ENCODE assay signal across 20 cellular contexts in the genomic region with DNA sequence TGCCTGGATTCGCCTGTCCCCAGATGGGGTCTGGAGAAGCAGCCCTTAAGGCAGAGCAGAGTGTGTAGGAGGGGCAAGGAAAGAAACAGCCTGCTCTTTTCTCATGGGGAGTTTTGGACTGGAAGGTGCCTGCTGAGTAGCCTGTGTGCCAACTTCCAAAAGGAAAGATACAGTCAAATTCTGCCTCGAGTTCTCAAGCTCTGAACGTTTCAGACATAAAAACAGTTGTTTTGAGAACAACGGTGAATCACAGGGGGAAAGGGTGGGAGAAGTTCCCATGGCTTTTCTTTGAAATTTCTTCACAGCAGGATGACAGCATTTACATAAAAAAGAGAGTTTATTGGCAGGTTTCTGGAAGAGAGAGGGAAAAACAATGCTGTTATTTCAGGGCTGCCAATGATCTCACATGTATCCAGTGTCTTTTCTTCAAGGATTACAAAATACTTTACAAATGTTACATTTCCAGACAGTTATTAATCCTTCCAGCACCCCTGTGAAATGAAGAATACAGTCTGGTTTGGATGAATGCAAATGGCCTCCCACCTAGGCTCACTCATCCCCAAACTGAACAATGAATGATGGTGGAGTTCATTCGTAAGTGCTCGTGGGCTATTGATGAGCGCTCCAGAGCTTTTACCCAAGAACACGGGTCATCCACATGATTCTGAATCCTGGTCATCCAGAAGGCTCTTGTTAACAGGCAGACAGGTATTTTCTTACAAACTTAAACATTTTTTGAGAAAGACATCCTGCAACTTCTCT. TPM values are rescaled to one million over a fixed set of nuclear protein-coding genes. Genes with fewer than 3 reads are reported as not detected.
DNase-seq lines count a peak whose midpoint lies in the region; ATAC-seq and TF ChIP-seq lines count a peak whose summit lies in the region.
"Had no signal": no experiment of that assay in that cellular context is flagged by ENCODE, and none has a peak within 500 bp of the region (broad histone marks: within the 10 kb centered on the region; RNA-seq: fewer than 3 reads in every experiment).

No MANE protein-coding gene starts in this region.

- H3K23ac ChIP-seq in IMR-90 (ENCODE audit: low read depth, low read length): no peak overlapping the region

- H3K18ac ChIP-seq in IMR-90 (ENCODE audit: low read depth, low read length): peak overlapping the region; percentile 43; the same call in 1 of the 2 replicates

- H3K79me1 ChIP-seq in IMR-90 (ENCODE audit: low read depth in 1 of 2, low read length in 2 of 2): no peaks in the 10 kb centered on the region

- no peak overlapping the region for H3K9ac ChIP-seq in IMR-90 (ENCODE audit: low read depth, low read length)

- H3K9me1 ChIP-seq in IMR-90 (ENCODE audit: insufficient read depth, low read length): no peaks in the 10 kb centered on the region

- no peak for TF ChIP-seq RAD21 in IMR-90 (IDR thresholded peaks at IDR 0.05; ENCODE audit: low read length)

- no peak overlapping the region for H3K56ac ChIP-seq in IMR-90 (ENCODE audit: extremely low read depth, insufficient read depth, low read length)

- dilution Hi-C loops in IMR-90 (cut with HindIII; ENCODE audit: low sequenced_read_pairs, unreplicated experiment): no loop called here

- peaks cover 13% of the 10 kb centered on the region for H3K4me1 ChIP-seq in IMR-90 (ENCODE audit: control insufficient read depth, insufficient read depth, low read length)
- H3K4me1 ChIP-seq: A549, left ventricle myocardium inferior, SJSA1 had no signal

- no peak overlapping the region for H4K8ac ChIP-seq in IMR-90 (ENCODE audit: low read depth in 2 of 2, low read length in 2 of 2)

- no peak for TF ChIP-seq CTCF in AG10803 (conservative IDR thresholded peaks at IDR 0.05; ENCODE audit: low read length)
- TF ChIP-seq CTCF in IMR-90 (conservative IDR thresholded peaks at IDR 0.05; ENCODE audit: low read depth, low read length): no peak
- no peak for TF ChIP-seq CTCF in epithelial cell of esophagus (IDR thresholded peaks at IDR 0.05; ENCODE audit: insufficient read depth, low read depth, low read length, missing control alignments)

- H4K20me1 ChIP-seq in IMR-90 (ENCODE audit: insufficient read depth, low read length): no peaks in the 10 kb centered on the region

- H2AK5ac ChIP-seq in IMR-90 (ENCODE audit: low read depth, low read length): no peak overlapping the region

- POLR2A ChIA-PET in IMR-90 (lab: Charles Lee; ENCODE audit: unreplicated experiment): no interaction called here

- H3K4me2 ChIP-seq in IMR-90 (ENCODE audit: low read depth, low read length): no peak overlapping the region; the same call in 1 of the 2 replicates
- H3K4me2 ChIP-seq: A549 had no signal

- H3K4me3 ChIP-seq in AG10803 (ENCODE audit: low read length) (no peak overlapping the region), IMR-90 (ENCODE audit: insufficient read depth, low read depth, low read length) (no peak overlapping the region), epithelial cell of esophagus (ENCODE audit: low read length) (no peak overlapping the region)
- H3K4me3 ChIP-seq: A549, left ventricle myocardium inferior, SJSA1 had no signal

- no peak overlapping the region for H3K4ac ChIP-seq in IMR-90 (ENCODE audit: low read depth, low read length)

- in situ Hi-C loops in IMR-90 (cut with MboI; ENCODE audit: low sequenced_read_pairs): no loop called here

- H3K27me3 ChIP-seq in IMR-90 (ENCODE audit: control insufficient read depth, insufficient read depth, low read length): no peaks in the 10 kb centered on the region; the same call in 1 of the 2 replicates
- H3K27me3 ChIP-seq: SJSA1 had no signal

- H3K36me3 ChIP-seq in IMR-90 (ENCODE audit: control insufficient read depth, insufficient read depth, low read length): no peaks in the 10 kb centered on the region
- H3K36me3 ChIP-seq: left ventricle myocardium inferior, SJSA1 had no signal

- CTCF ChIA-PET in IMR-90 (lab: Yijun Ruan, JAX): no interaction called here

- DNase-seq in AG10803 (ENCODE audit: low read depth) (peak; percentile 16), IMR-90 (peak; percentile 42), epithelial cell of esophagus (ENCODE audit: low read depth) (peak; percentile 8), middle frontal gyrus (ENCODE audit: extremely low spot score, low spot score) (peak; percentile 5), NCI-H1417 (lab: John Stamatoyannopoulos, UW) (no peak), left colon (no peak)
- DNase-seq: activated effector memory CD4-positive, alpha-beta T cell treated with Interleukin-2 at 50 U/mL for 16 hours; EL; erythroblast; left ventricle myocardium inferior; NCI-H2029; NCI-H510A; posterior cingulate gyrus; stimulated activated naive CD4-positive, alpha-beta T cell had no signal

- no peak overlapping the region for H2AK9ac ChIP-seq in IMR-90 (replicated peaks; ENCODE audit: low read depth, low read length, poor library complexity)

- intact Hi-C loops in IMR-90 (cut with micrococcal nuclease): loop anchor here (5.0 kb wide), 1 partner anchor 322 kb away; the partner anchor contains the start of gene FAM50B
- intact Hi-C loops in left colon (cut with DNase I, micrococcal nuclease): no loop called here

- no peak overlapping the region for H2AFZ ChIP-seq in IMR-90 (replicated peaks; ENCODE audit: low read length, poor library complexity)

- H4K91ac ChIP-seq in IMR-90 (ENCODE audit: insufficient read depth, low read depth, low read length): no peak overlapping the region

- no peak overlapping the region for H2BK5ac ChIP-seq in IMR-90 (ENCODE audit: low read depth, low read length, poor library complexity, severe bottlenecking)

- H2BK20ac ChIP-seq in IMR-90 (ENCODE audit: low read depth, low read length): no peak overlapping the region

- H4K5ac ChIP-seq in IMR-90 (ENCODE audit: low read depth, low read length): no peak overlapping the region

- no peak overlapping the region for H3K14ac ChIP-seq in IMR-90 (replicated peaks; ENCODE audit: low read depth, low read length)

- H3K9me3 ChIP-seq in IMR-90 (ENCODE audit: control insufficient read depth, insufficient read depth, low read length): peaks cover 1% of the 10 kb centered on the region; the same call in 1 of the 2 replicates
- H3K9me3 ChIP-seq: A549, SJSA1 had no signal

- BruUV-seq in IMR-90 (replicated peaks; lab: Mats Ljungman, UMichigan): no TSS peak

- no peak overlapping the region for H2BK120ac ChIP-seq in IMR-90 (ENCODE audit: low read depth, low read length)

- no CpG with 5 or more reads among the region's 8 CpGs for WGBS in IMR-90 (ENCODE audit: extremely low coverage in 2 of 2, insufficient read length in 1 of 2), 2 experiments

- no peak for TF ChIP-seq POLR2A in IMR-90 (IDR thresholded peaks at IDR 0.05; ENCODE audit: low read depth, low read length)

- H2BK15ac ChIP-seq in IMR-90 (ENCODE audit: low read depth, low read length): no peak overlapping the region

- peak overlapping the region; percentile 46; the same call in 1 of the 2 replicates for H3K27ac ChIP-seq in IMR-90 (ENCODE audit: insufficient read depth, low read length)
- H3K27ac ChIP-seq: A549, left ventricle myocardium inferior, SJSA1 had no signal

- peak; percentile 12; the same call in 1 of the 2 replicates for ATAC-seq in IMR-90 (ENCODE audit: low read depth)
- ATAC-seq in GM19035 (IDR thresholded peaks at IDR 0.05; ENCODE audit: unreplicated experiment): no peak
- no peak for ATAC-seq in HG03280 (IDR thresholded peaks at IDR 0.05; ENCODE audit: unreplicated experiment)
- ATAC-seq in left colon: no peak
- ATAC-seq: A549; activated CD4-positive, CD25-positive, alpha-beta regulatory T cell treated with anti-CD3 and anti-CD28 coated beads, Interleukin-2, amount 50 U/mL, for 24 hours; HCT116 had no signal

TF ChIP-seq in IMR-90, 13 proteins besides CTCF, POLR2A, EP300 and RAD21:
- TF ChIP-seq CEBPB (IDR thresholded peaks at IDR 0.05; ENCODE audit: low read depth, low read length): 0 out of 2 replicates have a peak, but pooled peaks have one; percentile 0
- TF ChIP-seq, protein P1, sequence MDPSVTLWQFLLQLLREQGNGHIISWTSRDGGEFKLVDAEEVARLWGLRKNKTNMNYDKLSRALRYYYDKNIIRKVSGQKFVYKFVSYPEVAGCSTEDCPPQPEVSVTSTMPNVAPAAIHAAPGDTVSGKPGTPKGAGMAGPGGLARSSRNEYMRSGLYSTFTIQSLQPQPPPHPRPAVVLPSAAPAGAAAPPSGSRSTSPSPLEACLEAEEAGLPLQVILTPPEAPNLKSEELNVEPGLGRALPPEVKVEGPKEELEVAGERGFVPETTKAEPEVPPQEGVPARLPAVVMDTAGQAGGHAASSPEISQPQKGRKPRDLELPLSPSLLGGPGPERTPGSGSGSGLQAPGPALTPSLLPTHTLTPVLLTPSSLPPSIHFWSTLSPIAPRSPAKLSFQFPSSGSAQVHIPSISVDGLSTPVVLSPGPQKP (IDR thresholded peaks at IDR 0.05; ENCODE audit: borderline replicate concordance, low read depth, low read length): no peak

RNA-seq across cellular contexts. Expression of gene ECI2, which starts 33.8 kb away (rescaled TPM):
- total RNA-seq in IMR-90 (2012; rRNA removed) (124 and 152 TPM in 2 replicates), left colon (10 to 100 TPM; 89.8 to 96.3 TPM)
- polyA plus RNA-seq in IMR-90 (2012; rRNA removed): 51.4 and 64.1 TPM in 2 replicates
- 21.0 and 27.6 TPM in 2 replicates for polyA plus RNA-seq in IMR-90 (2012; cell fraction: cytosol; rRNA removed)
- polyA plus RNA-seq in IMR-90 (2012; cell fraction: nucleus; rRNA removed; ENCODE audit: low replicate concordance): 12.1 and 49.5 TPM in 2 replicates

Comparison
In these comparisons a context has a peak if more than half of its experiments do, and no peak if none do; other contexts are left out.
1. DNase-seq: peak in AG10803 (single experiment), IMR-90 (single experiment), epithelial cell of esophagus (single experiment) and middle frontal gyrus (single experiment); none in NCI-H1417 (0 of 3) and left colon (0 of 2).